Comparison of ENCODE assay signal across 8 cellular contexts in the genomic region with DNA sequence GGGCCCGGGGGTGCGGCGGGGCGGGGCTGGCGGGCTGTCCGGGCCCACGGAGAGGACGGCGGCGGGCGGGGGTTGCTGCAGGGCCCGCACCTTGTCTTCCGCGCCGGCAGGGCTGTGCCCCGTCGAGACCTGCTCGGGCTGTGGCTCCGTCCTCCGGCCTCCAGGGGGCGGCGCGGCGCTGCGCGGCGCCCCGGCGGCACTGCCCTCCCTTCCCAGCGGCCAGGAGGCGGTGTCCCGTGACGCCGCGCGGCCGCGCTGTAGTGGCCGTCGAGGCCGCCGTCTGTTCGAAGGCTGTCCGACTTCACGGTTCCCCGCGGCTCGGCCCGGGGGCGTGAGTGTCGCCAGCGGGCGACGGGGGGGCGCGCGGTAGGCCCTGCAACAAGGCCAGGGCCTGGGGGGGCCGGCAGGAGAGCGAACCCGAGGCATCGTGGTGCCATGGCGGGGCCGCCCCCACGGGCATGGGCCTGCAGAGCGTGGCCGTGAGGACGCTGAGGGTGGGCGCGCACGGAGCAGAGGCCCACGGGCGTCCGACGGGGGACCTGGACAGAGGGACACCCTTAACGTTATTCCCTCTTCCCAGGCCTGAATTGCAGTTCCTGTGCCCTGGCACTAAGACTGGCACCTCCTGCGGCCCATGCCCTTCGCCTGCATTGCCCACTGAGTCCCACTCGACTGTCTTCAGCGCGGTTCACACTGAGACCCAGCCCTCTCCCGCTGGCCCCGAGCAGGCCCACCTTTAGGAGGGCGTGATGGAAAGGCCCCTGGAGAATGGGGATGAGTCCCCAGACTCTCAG. TPM values are rescaled to one million over a fixed set of nuclear protein-coding genes. Genes with fewer than 3 reads are reported as not detected.
DNase-seq lines count a peak whose midpoint lies in the region; ATAC-seq and TF ChIP-seq lines count a peak whose summit lies in the region.

TSS of gene PLEKHG4 (plus strand) at position 237 of the 794 bp plus-strand sequence. CDS start at position 750, 513 bp downstream.

- H3K4me1 ChIP-seq in DND-41 (ENCODE audit: insufficient read depth, low read length) (no peaks in the 10 kb centered on the region), aorta (ENCODE audit: control insufficient read depth in 1 of 2, insufficient read depth in 2 of 2, low read length in 2 of 2) (no peaks in the 10 kb centered on the region)

- H3K27me3 ChIP-seq in DND-41 (ENCODE audit: insufficient read depth, low read length, poor library complexity) (no peaks in the 10 kb centered on the region), MG63 (no peaks in the 10 kb centered on the region), aorta (ENCODE audit: control insufficient read depth in 1 of 2, insufficient read depth in 2 of 2, low read length in 1 of 2) (no peaks in the 10 kb centered on the region)

- intact Hi-C loops in left cardiac atrium (cut with DNase I) (no loop called here), aorta (cut with DNase I) (no loop called here)

- H3K9ac ChIP-seq in DND-41 (ENCODE audit: low read depth, low read length), result no peak within 1 kb of the TSS

- ATAC-seq in DND-41 (ENCODE audit: insufficient read depth, low read depth) (no peak), GM21737 (IDR thresholded peaks at IDR 0.05; ENCODE audit: unreplicated experiment) (peak; percentile 80), left cardiac atrium (peak; percentile 80 to 92), aorta (ENCODE audit: low FRiP score) (peak; percentile 78)

- H3K9me3 ChIP-seq in DND-41 (ENCODE audit: insufficient read depth, low read length, severe bottlenecking), result no peaks in the 10 kb centered on the region
- no peaks in the 10 kb centered on the region for H3K9me3 ChIP-seq in MG63
- no peaks in the 10 kb centered on the region for H3K9me3 ChIP-seq in aorta (ENCODE audit: control insufficient read depth, low read length)

- DNase-seq in DND-41, result no peak
- DNase-seq in MG63, result peak; percentile 82
- DNase-seq in SW 1271 (lab: John Stamatoyannopoulos, UW), result peak; percentile 49 to 72
- peak; percentile 69 for DNase-seq in activated naive CD8-positive, alpha-beta T cell treated with anti-CD3 and anti-CD28 coated beads, Interleukin-2, amount 50 U/mL, for 16 hours (ENCODE audit: low read depth, low spot score)
- DNase-seq in left cardiac atrium, result peak; percentile 79
- peak; percentile 33 for DNase-seq in renal cortical epithelial cell (ENCODE audit: low read depth)
- peak; percentile 83 to 91 for DNase-seq in aorta

- WGBS in aorta, 2 donors, result 24 to 28% methylated on average over 49 to 83 of the region's 83 CpGs

- no peak within 1 kb of the TSS for H3K27ac ChIP-seq in DND-41 (ENCODE audit: low read length)
- peak within 1 kb of the TSS in 1 of 2 donors; percentile 20 for H3K27ac ChIP-seq in aorta (ENCODE audit: low read depth in 1 of 2, low read length in 2 of 2)

- no peak within 1 kb of the TSS for H2AFZ ChIP-seq in DND-41 (ENCODE audit: low read depth, low read length)

- H3K4me2 ChIP-seq in DND-41 (ENCODE audit: insufficient read depth, low read length), result no peak within 1 kb of the TSS

- H3K79me2 ChIP-seq in DND-41 (ENCODE audit: insufficient read depth, low read length), result no peaks in the 10 kb centered on the region

- no peak within 1 kb of the TSS for H3K4me3 ChIP-seq in DND-41 (ENCODE audit: low read depth in 1 of 2, low read length in 2 of 2)
- H3K4me3 ChIP-seq in MG63, result peak within 1 kb of the TSS; percentile 64
- H3K4me3 ChIP-seq in aorta (ENCODE audit: low read length in 2 of 2), result peak within 1 kb of the TSS in 1 of 2 donors; percentile 49

- peak; percentile 26 for TF ChIP-seq CTCF in DND-41 (IDR thresholded peaks at IDR 0.05; ENCODE audit: borderline replicate concordance, extremely low read depth, low read length, poor library complexity, severe bottlenecking)

- no peaks in the 10 kb centered on the region for H4K20me1 ChIP-seq in DND-41 (ENCODE audit: insufficient read depth, low read length)

- H3K36me3 ChIP-seq in DND-41 (ENCODE audit: insufficient read depth, low read length) (no peaks in the 10 kb centered on the region), MG63 (peaks cover 54% of the 10 kb centered on the region), aorta (ENCODE audit: control insufficient read depth in 1 of 2, insufficient read depth in 2 of 2, low read length in 1 of 2) (no peaks in the 10 kb centered on the region)

RNA-seq across cellular contexts. Expression of gene PLEKHG4, which starts in this region (rescaled TPM):
- total RNA-seq in MG63 (2014; rRNA removed; shearing (Covaris generic); ENCODE audit: low replicate concordance), result 78.0 and 80.1 TPM in 2 replicates
- total RNA-seq in left cardiac atrium (1 to 10 TPM; 1.8 to 2.2 TPM), renal cortical epithelial cell (13.9 and 18.5 TPM in 2 replicates), aorta (1 to 10 TPM; 2.5 to 6.9 TPM)
- 10 to 100 TPM in 1 of 2 donors, 1 to 10 TPM in 1; 2.1 to 16.7 TPM for polyA plus RNA-seq in aorta
